Comparison of ENCODE assay signal across 1 cellular context in the genomic region with DNA sequence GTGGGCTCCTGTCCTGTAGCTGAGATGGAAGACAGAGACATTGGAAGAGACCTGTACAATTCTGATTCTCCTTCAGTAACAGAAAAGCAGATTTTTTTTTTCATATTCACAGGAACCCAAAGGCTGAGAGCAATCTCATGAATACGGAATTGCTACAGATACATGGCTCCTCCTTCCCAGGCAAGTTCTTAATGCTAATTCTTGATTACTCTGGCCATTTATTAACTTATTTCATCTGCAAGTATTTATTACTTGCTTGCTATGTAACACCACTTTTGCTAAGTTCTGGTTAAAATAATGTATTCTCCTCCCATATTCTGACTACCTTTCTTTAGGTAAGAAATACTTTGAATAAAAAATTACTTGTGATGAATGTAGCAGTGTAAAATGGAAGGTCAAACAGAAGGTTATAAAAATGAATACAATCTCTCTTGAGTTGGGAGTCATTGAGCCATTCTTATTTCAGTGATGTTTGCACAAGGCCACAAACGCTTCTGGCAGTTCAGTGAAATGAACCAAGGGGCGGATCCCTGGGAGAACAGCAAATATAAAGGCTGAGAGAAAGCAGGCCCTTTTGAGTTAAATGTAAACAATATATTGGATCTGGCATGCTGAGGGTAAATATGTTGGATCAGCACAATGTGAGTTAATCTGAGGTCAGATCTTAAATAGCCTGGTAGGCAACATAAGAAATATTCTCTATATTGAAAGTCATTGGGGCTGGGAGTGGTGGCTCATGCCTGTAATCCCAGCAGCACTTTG.
TF ChIP-seq lines count a peak whose summit lies in the region.

No MANE protein-coding gene starts in this region.

TF ChIP-seq in HepG2, 621 proteins besides CTCF, POLR2A, EP300 and RAD21 (continued from another document and continues in another):
- TF ChIP-seq, protein P1, sequence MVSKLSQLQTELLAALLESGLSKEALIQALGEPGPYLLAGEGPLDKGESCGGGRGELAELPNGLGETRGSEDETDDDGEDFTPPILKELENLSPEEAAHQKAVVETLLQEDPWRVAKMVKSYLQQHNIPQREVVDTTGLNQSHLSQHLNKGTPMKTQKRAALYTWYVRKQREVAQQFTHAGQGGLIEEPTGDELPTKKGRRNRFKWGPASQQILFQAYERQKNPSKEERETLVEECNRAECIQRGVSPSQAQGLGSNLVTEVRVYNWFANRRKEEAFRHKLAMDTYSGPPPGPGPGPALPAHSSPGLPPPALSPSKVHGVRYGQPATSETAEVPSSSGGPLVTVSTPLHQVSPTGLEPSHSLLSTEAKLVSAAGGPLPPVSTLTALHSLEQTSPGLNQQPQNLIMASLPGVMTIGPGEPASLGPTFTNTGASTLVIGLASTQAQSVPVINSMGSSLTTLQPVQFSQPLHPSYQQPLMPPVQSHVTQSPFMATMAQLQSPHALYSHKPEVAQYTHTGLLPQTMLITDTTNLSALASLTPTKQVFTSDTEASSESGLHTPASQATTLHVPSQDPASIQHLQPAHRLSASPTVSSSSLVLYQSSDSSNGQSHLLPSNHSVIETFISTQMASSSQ (IDR thresholded peaks at IDR 0.05; ENCODE audit: low read depth): no peak
- TF ChIP-seq, protein P1 (CRISPR knock-in tag; IDR thresholded peaks at IDR 0.05; ENCODE audit: borderline replicate concordance): no peak
- TF ChIP-seq GABPB1 (CRISPR knock-in tag; IDR thresholded peaks at IDR 0.05): no peak
- peak; percentile 48; the same call in 1 of the 2 replicates for TF ChIP-seq FOXJ3 (CRISPR knock-in tag; IDR thresholded peaks at IDR 0.05; ENCODE audit: borderline replicate concordance)
- no peak for TF ChIP-seq SYNCRIP (IDR thresholded peaks at IDR 0.05; ENCODE audit: insufficient read depth, low read depth, low read length)
- no peak for TF ChIP-seq ZFX (CRISPR knock-in tag; IDR thresholded peaks at IDR 0.05; ENCODE audit: low read depth)
- TF ChIP-seq, protein P2, sequence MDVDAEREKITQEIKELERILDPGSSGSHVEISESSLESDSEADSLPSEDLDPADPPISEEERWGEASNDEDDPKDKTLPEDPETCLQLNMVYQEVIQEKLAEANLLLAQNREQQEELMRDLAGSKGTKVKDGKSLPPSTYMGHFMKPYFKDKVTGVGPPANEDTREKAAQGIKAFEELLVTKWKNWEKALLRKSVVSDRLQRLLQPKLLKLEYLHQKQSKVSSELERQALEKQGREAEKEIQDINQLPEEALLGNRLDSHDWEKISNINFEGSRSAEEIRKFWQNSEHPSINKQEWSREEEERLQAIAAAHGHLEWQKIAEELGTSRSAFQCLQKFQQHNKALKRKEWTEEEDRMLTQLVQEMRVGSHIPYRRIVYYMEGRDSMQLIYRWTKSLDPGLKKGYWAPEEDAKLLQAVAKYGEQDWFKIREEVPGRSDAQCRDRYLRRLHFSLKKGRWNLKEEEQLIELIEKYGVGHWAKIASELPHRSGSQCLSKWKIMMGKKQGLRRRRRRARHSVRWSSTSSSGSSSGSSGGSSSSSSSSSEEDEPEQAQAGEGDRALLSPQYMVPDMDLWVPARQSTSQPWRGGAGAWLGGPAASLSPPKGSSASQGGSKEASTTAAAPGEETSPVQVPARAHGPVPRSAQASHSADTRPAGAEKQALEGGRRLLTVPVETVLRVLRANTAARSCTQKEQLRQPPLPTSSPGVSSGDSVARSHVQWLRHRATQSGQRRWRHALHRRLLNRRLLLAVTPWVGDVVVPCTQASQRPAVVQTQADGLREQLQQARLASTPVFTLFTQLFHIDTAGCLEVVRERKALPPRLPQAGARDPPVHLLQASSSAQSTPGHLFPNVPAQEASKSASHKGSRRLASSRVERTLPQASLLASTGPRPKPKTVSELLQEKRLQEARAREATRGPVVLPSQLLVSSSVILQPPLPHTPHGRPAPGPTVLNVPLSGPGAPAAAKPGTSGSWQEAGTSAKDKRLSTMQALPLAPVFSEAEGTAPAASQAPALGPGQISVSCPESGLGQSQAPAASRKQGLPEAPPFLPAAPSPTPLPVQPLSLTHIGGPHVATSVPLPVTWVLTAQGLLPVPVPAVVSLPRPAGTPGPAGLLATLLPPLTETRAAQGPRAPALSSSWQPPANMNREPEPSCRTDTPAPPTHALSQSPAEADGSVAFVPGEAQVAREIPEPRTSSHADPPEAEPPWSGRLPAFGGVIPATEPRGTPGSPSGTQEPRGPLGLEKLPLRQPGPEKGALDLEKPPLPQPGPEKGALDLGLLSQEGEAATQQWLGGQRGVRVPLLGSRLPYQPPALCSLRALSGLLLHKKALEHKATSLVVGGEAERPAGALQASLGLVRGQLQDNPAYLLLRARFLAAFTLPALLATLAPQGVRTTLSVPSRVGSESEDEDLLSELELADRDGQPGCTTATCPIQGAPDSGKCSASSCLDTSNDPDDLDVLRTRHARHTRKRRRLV (CRISPR knock-in tag; IDR thresholded peaks at IDR 0.05): no peak
- TF ChIP-seq, protein P3, sequence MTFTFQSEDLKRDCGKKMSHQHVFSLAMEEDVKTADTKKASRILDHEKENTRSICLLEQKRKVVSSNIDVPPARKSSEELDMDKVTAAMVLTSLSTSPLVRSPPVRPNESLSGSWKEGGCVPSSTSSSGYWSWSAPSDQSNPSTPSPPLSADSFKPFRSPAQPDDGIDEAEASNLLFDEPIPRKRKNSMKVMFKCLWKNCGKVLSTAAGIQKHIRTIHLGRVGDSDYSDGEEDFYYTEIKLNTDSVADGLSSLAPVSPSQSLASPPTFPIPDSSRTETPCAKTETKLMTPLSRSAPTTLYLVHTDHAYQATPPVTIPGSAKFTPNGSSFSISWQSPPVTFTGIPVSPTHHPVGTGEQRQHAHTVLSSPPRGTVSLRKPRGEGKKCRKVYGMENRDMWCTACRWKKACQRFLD (CRISPR knock-in tag; IDR thresholded peaks at IDR 0.05; ENCODE audit: borderline replicate concordance): no peak
- TF ChIP-seq, protein P4, sequence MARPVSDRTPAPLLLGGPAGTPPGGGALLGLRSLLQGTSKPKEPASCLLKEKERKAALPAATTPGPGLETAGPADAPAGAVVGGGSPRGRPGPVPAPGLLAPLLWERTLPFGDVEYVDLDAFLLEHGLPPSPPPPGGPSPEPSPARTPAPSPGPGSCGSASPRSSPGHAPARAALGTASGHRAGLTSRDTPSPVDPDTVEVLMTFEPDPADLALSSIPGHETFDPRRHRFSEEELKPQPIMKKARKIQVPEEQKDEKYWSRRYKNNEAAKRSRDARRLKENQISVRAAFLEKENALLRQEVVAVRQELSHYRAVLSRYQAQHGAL (CRISPR knock-in tag; IDR thresholded peaks at IDR 0.05; ENCODE audit: not compliant biosample characterization): no peak
- TF ChIP-seq, protein P5, sequence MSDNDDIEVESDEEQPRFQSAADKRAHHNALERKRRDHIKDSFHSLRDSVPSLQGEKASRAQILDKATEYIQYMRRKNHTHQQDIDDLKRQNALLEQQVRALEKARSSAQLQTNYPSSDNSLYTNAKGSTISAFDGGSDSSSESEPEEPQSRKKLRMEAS (IDR thresholded peaks at IDR 0.05): peak; percentile 18; the same call in 1 of the 2 replicates
- TF ChIP-seq, protein P6, sequence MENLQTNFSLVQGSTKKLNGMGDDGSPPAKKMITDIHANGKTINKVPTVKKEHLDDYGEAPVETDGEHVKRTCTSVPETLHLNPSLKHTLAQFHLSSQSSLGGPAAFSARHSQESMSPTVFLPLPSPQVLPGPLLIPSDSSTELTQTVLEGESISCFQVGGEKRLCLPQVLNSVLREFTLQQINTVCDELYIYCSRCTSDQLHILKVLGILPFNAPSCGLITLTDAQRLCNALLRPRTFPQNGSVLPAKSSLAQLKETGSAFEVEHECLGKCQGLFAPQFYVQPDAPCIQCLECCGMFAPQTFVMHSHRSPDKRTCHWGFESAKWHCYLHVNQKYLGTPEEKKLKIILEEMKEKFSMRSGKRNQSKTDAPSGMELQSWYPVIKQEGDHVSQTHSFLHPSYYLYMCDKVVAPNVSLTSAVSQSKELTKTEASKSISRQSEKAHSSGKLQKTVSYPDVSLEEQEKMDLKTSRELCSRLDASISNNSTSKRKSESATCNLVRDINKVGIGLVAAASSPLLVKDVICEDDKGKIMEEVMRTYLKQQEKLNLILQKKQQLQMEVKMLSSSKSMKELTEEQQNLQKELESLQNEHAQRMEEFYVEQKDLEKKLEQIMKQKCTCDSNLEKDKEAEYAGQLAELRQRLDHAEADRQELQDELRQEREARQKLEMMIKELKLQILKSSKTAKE (CRISPR knock-in tag; IDR thresholded peaks at IDR 0.05; ENCODE audit: borderline replicate concordance): no peak
- TF ChIP-seq, protein P7, sequence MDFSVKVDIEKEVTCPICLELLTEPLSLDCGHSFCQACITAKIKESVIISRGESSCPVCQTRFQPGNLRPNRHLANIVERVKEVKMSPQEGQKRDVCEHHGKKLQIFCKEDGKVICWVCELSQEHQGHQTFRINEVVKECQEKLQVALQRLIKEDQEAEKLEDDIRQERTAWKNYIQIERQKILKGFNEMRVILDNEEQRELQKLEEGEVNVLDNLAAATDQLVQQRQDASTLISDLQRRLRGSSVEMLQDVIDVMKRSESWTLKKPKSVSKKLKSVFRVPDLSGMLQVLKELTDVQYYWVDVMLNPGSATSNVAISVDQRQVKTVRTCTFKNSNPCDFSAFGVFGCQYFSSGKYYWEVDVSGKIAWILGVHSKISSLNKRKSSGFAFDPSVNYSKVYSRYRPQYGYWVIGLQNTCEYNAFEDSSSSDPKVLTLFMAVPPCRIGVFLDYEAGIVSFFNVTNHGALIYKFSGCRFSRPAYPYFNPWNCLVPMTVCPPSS (IDR thresholded peaks at IDR 0.05): no peak
- peak; percentile 65 for TF ChIP-seq PITX1 (CRISPR knock-in tag; IDR thresholded peaks at IDR 0.05)
- TF ChIP-seq CEBPB (IDR thresholded peaks at IDR 0.05; ENCODE audit: borderline replicate concordance, low read depth, low read length): no peak
- no peak for TF ChIP-seq POLR2AphosphoS2 (IDR thresholded peaks at IDR 0.05; ENCODE audit: low read depth, low read length)
- TF ChIP-seq, protein P8, sequence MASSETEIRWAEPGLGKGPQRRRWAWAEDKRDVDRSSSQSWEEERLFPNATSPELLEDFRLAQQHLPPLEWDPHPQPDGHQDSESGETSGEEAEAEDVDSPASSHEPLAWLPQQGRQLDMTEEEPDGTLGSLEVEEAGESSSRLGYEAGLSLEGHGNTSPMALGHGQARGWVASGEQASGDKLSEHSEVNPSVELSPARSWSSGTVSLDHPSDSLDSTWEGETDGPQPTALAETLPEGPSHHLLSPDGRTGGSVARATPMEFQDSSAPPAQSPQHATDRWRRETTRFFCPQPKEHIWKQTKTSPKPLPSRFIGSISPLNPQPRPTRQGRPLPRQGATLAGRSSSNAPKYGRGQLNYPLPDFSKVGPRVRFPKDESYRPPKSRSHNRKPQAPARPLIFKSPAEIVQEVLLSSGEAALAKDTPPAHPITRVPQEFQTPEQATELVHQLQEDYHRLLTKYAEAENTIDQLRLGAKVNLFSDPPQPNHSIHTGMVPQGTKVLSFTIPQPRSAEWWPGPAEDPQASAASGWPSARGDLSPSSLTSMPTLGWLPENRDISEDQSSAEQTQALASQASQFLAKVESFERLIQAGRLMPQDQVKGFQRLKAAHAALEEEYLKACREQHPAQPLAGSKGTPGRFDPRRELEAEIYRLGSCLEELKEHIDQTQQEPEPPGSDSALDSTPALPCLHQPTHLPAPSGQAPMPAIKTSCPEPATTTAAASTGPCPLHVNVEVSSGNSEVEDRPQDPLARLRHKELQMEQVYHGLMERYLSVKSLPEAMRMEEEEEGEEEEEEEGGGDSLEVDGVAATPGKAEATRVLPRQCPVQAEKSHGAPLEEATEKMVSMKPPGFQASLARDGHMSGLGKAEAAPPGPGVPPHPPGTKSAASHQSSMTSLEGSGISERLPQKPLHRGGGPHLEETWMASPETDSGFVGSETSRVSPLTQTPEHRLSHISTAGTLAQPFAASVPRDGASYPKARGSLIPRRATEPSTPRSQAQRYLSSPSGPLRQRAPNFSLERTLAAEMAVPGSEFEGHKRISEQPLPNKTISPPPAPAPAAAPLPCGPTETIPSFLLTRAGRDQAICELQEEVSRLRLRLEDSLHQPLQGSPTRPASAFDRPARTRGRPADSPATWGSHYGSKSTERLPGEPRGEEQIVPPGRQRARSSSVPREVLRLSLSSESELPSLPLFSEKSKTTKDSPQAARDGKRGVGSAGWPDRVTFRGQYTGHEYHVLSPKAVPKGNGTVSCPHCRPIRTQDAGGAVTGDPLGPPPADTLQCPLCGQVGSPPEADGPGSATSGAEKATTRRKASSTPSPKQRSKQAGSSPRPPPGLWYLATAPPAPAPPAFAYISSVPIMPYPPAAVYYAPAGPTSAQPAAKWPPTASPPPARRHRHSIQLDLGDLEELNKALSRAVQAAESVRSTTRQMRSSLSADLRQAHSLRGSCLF (CRISPR knock-in tag; IDR thresholded peaks at IDR 0.05; ENCODE audit: borderline replicate concordance): no peak
- TF ChIP-seq ZNF564 (CRISPR knock-in tag; IDR thresholded peaks at IDR 0.05): no peak
- TF ChIP-seq, protein P9, sequence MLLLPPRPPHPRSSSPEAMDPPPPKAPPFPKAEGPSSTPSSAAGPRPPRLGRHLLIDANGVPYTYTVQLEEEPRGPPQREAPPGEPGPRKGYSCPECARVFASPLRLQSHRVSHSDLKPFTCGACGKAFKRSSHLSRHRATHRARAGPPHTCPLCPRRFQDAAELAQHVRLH (CRISPR knock-in tag; IDR thresholded peaks at IDR 0.05; ENCODE audit: borderline replicate concordance, low read depth): no peak
- TF ChIP-seq IRF2 (CRISPR knock-in tag; IDR thresholded peaks at IDR 0.05): no peak
- TF ChIP-seq SRY (CRISPR knock-in tag; IDR thresholded peaks at IDR 0.05): no peak
- TF ChIP-seq, protein P10, sequence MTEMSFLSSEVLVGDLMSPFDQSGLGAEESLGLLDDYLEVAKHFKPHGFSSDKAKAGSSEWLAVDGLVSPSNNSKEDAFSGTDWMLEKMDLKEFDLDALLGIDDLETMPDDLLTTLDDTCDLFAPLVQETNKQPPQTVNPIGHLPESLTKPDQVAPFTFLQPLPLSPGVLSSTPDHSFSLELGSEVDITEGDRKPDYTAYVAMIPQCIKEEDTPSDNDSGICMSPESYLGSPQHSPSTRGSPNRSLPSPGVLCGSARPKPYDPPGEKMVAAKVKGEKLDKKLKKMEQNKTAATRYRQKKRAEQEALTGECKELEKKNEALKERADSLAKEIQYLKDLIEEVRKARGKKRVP (CRISPR knock-in tag; IDR thresholded peaks at IDR 0.05): no peak
